ENCODE assay signal across 17 cellular contexts in genomic region chr1:229434005-229434640, GRCh38. TPM values are rescaled to one million over a fixed set of nuclear protein-coding genes. Genes with fewer than 3 reads are reported as not detected.
A peak's percentile ranks its signal among the peaks of the same experiment; 100 is the strongest.
DNase-seq lines count a peak whose midpoint lies in the region; ATAC-seq and TF ChIP-seq lines count a peak whose summit lies in the region.
"Had no signal": no experiment of that assay in that cellular context is flagged by ENCODE, and none has a peak within 500 bp of the region (broad histone marks: within the 10 kb centered on the region; RNA-seq: fewer than 3 reads in every experiment).

ACTA1 (minus strand) TSS chr1:229434094; CDS start chr1:229433115, 979 bp downstream.

- no peaks in the 10 kb centered on the region; the same call in none of the 2 replicates for H3K36me3 ChIP-seq in IMR-90 (ENCODE audit: control insufficient read depth, insufficient read depth, low read length)
- H3K36me3 ChIP-seq in skeletal muscle tissue (ENCODE audit: control insufficient read depth in 3 of 3, insufficient read depth in 3 of 3, low read length in 3 of 3), result peaks cover 16 to 28% (median 23%) of the 10 kb centered on the region in 3 donors
- no peaks in the 10 kb centered on the region for H3K36me3 ChIP-seq in OCI-LY7 (ENCODE audit: insufficient read depth, low read length)
- H3K36me3 ChIP-seq: pancreas had no signal

- BruUV-seq in IMR-90 (replicated peaks; lab: Mats Ljungman, UMichigan) (no TSS peak), OCI-LY7 (replicated peaks; lab: Mats Ljungman, UMichigan) (no TSS peak)

- CTCF ChIA-PET in IMR-90 (lab: Yijun Ruan, JAX), result no interaction called here
- CTCF ChIA-PET in OCI-LY7 (lab: Charles Lee; ENCODE audit: unreplicated experiment), result no interaction called here

- peaks cover 33% of the 10 kb centered on the region for H3K27me3 Mint-ChIP-seq in endothelial cell (ENCODE audit: unreplicated experiment)

- no peak within 1 kb of the TSS for H2BK5ac ChIP-seq in IMR-90 (ENCODE audit: low read depth, low read length, poor library complexity, severe bottlenecking)

- H3K4me3 Mint-ChIP-seq in endothelial cell (ENCODE audit: unreplicated experiment), result peak within 1 kb of the TSS; percentile 37
- H3K4me3 Mint-ChIP-seq: T-helper 1 cell treated with Interleukin-12 subunit alpha and Interleukin-12 subunit beta and Interleukin-4 antibody, amounts not matched to agents 30 μg/mL and 1 μg/mL, for 36 hours had no signal

- dilution Hi-C loops in IMR-90 (cut with HindIII; ENCODE audit: low sequenced_read_pairs, unreplicated experiment), result no loop called here

- no peak for TF ChIP-seq RAD21 in IMR-90 (IDR thresholded peaks at IDR 0.05; ENCODE audit: low read length)

- H3K79me1 ChIP-seq in IMR-90 (ENCODE audit: low read depth in 1 of 2, low read length in 2 of 2), result no peaks in the 10 kb centered on the region

- intact Hi-C loops in IMR-90 (cut with micrococcal nuclease), result no loop called here
- intact Hi-C loops in OCI-LY7 (cut with micrococcal nuclease; ENCODE audit: unreplicated experiment), result no loop called here

- H2AFZ ChIP-seq in IMR-90 (replicated peaks; ENCODE audit: low read length, poor library complexity) (peak within 1 kb of the TSS; percentile 23), OCI-LY7 (ENCODE audit: low read length) (no peak within 1 kb of the TSS)

- H3K27ac ChIP-seq in IMR-90 (ENCODE audit: insufficient read depth, low read length), result no peak within 1 kb of the TSS
- H3K27ac ChIP-seq in skeletal muscle tissue (ENCODE audit: low read depth, low read length), result peak within 1 kb of the TSS; percentile 100
- H3K27ac ChIP-seq in OCI-LY7 (ENCODE audit: low read depth, low read length, poor library complexity, severe bottlenecking), result no peak within 1 kb of the TSS
- H3K27ac ChIP-seq: pancreas had no signal

- no peak within 1 kb of the TSS for H3K4ac ChIP-seq in IMR-90 (ENCODE audit: low read depth, low read length)

- no peak for DNase-seq in IMR-90
- DNase-seq in endothelial cell (ENCODE audit: low spot score), result peak; percentile 43
- DNase-seq in left kidney (ENCODE audit: low read depth, low spot score), result peak; percentile 54
- DNase-seq in DMS153 treated with DMSO at 0.1 percent for 48 hours (lab: John Stamatoyannopoulos, UW; ENCODE audit: unreplicated experiment), result no peak
- no peak for DNase-seq in DMS 273 treated with DMSO at 0.1 percent for 48 hours (lab: John Stamatoyannopoulos, UW)
- no peak for DNase-seq in OCI-LY7 (ENCODE audit: low spot score)
- no peak for DNase-seq in midbrain (lab: John Stamatoyannopoulos, UW)
- DNase-seq: activated CD4-positive, alpha-beta T cell treated with anti-CD3 and anti-CD28 coated beads, Interleukin-2, amount 50 U/mL, for 48 hours; activated gamma-delta T cell treated with Interleukin-2 at 50 U/mL for 16 hours; CD4-positive, CD25-positive, alpha-beta regulatory T cell; left colon; PC-3 had no signal

- H2BK20ac ChIP-seq in IMR-90 (ENCODE audit: low read depth, low read length), result no peak within 1 kb of the TSS

- TF ChIP-seq POLR2A in IMR-90 (IDR thresholded peaks at IDR 0.05; ENCODE audit: low read depth, low read length), result no peak

- H4K5ac ChIP-seq in IMR-90 (ENCODE audit: low read depth, low read length), result no peak within 1 kb of the TSS

- H4K8ac ChIP-seq in IMR-90 (ENCODE audit: low read depth in 2 of 2, low read length in 2 of 2), result no peak within 1 kb of the TSS

- peaks cover 23% of the 10 kb centered on the region for H3K4me1 Mint-ChIP-seq in endothelial cell (ENCODE audit: unreplicated experiment)

- H3K36me3 Mint-ChIP-seq in endothelial cell (ENCODE audit: low read depth, unreplicated experiment), result peaks cover 5% of the 10 kb centered on the region

- TF ChIP-seq CTCF in IMR-90 (conservative IDR thresholded peaks at IDR 0.05; ENCODE audit: low read depth, low read length) (no peak), endothelial cell (IDR thresholded peaks at IDR 0.05; ENCODE audit: unreplicated experiment) (no peak), OCI-LY7 (conservative IDR thresholded peaks at IDR 0.05; ENCODE audit: low read length) (no peak)

- no peak within 1 kb of the TSS for H4K91ac ChIP-seq in IMR-90 (ENCODE audit: insufficient read depth, low read depth, low read length)

- H3K27me3 ChIP-seq in IMR-90 (ENCODE audit: control insufficient read depth, insufficient read depth, low read length) (peaks cover 50% of the 10 kb centered on the region), skeletal muscle tissue (ENCODE audit: control insufficient read depth in 3 of 3, insufficient read depth in 3 of 3, low read length in 3 of 3) (peaks cover 22 to 49% (median 26%) of the 10 kb centered on the region in 3 donors)

- no peaks in the 10 kb centered on the region for H3K79me2 ChIP-seq in OCI-LY7 (ENCODE audit: insufficient read depth, low read depth, low read length)

- no peak within 1 kb of the TSS; the same call in 1 of the 2 replicates for H3K4me2 ChIP-seq in IMR-90 (ENCODE audit: low read depth, low read length)
- H3K4me2 ChIP-seq in OCI-LY7 (ENCODE audit: low read length), result no peak within 1 kb of the TSS

- H3K9me2 ChIP-seq in OCI-LY7 (ENCODE audit: insufficient read depth, low read length), result no peaks in the 10 kb centered on the region

- H2AK9ac ChIP-seq in IMR-90 (replicated peaks; ENCODE audit: low read depth, low read length, poor library complexity), result no peak within 1 kb of the TSS

- H2BK15ac ChIP-seq in IMR-90 (ENCODE audit: low read depth, low read length), result no peak within 1 kb of the TSS

- H4K20me1 ChIP-seq in IMR-90 (ENCODE audit: insufficient read depth, low read length), result no peaks in the 10 kb centered on the region; the same call in 1 of the 2 replicates
- no peaks in the 10 kb centered on the region for H4K20me1 ChIP-seq in OCI-LY7 (ENCODE audit: insufficient read depth, low read length)

- WGBS in IMR-90 (ENCODE audit: extremely low coverage in 2 of 2, insufficient read length in 1 of 2), 2 experiments, result 2% methylated on average over 8 of the region's 51 CpGs; no CpG with 5 or more reads in 1 of the 2 experiments

- H3K4me1 ChIP-seq in IMR-90 (ENCODE audit: control insufficient read depth, insufficient read depth, low read length) (no peaks in the 10 kb centered on the region; the same call in 1 of the 2 replicates), skeletal muscle tissue (ENCODE audit: control insufficient read depth in 3 of 3, insufficient read depth in 3 of 3, low read length in 3 of 3) (peaks cover 16 to 48% (median 18%) of the 10 kb centered on the region in 3 donors), OCI-LY7 (ENCODE audit: insufficient read depth, low read length, poor library complexity, severe bottlenecking) (peaks cover 4% of the 10 kb centered on the region)

- H3K9ac ChIP-seq in IMR-90 (ENCODE audit: low read depth, low read length) (no peak within 1 kb of the TSS), skeletal muscle tissue (ENCODE audit: low read depth in 1 of 3, low read length in 3 of 3) (peak within 1 kb of the TSS; percentile 95 to 100 (median 99))

- no peaks in the 10 kb centered on the region for H3K9me1 ChIP-seq in IMR-90 (ENCODE audit: insufficient read depth, low read length)

- POLR2A ChIA-PET in IMR-90 (lab: Charles Lee; ENCODE audit: unreplicated experiment) (no interaction called here), OCI-LY7 (lab: Charles Lee) (no interaction called here)

- H3K9me3 ChIP-seq in IMR-90 (ENCODE audit: control insufficient read depth, insufficient read depth, low read length) (peaks cover 8% of the 10 kb centered on the region), skeletal muscle tissue (ENCODE audit: control insufficient read depth in 3 of 3, low read length in 3 of 3) (no peaks in the 10 kb centered on the region), OCI-LY7 (ENCODE audit: low read length) (no peaks in the 10 kb centered on the region)
- H3K9me3 ChIP-seq: pancreas had no signal

- no peak within 1 kb of the TSS for H2AK5ac ChIP-seq in IMR-90 (ENCODE audit: low read depth, low read length)

- no peak within 1 kb of the TSS for H2BK120ac ChIP-seq in IMR-90 (ENCODE audit: low read depth, low read length)

- no peak within 1 kb of the TSS for H3K56ac ChIP-seq in IMR-90 (ENCODE audit: extremely low read depth, insufficient read depth, low read length)

- H3K27ac Mint-ChIP-seq in endothelial cell (ENCODE audit: unreplicated experiment), result no peak within 1 kb of the TSS
- H3K27ac Mint-ChIP-seq: T-helper 1 cell treated with Interleukin-12 subunit alpha and Interleukin-12 subunit beta and Interleukin-4 antibody, amounts not matched to agents 30 μg/mL and 1 μg/mL, for 36 hours had no signal

- no peak within 1 kb of the TSS; the same call in 1 of the 2 replicates for H3K23ac ChIP-seq in IMR-90 (ENCODE audit: low read depth, low read length)

- in situ Hi-C loops in IMR-90 (cut with MboI; ENCODE audit: low sequenced_read_pairs), result no loop called here

- no peaks in the 10 kb centered on the region for H3K9me3 Mint-ChIP-seq in endothelial cell (ENCODE audit: unreplicated experiment)
- H3K9me3 Mint-ChIP-seq: T-helper 1 cell treated with Interleukin-12 subunit alpha and Interleukin-12 subunit beta and Interleukin-4 antibody, amounts not matched to agents 30 μg/mL and 1 μg/mL, for 36 hours had no signal

- no peak within 1 kb of the TSS for H3K4me3 ChIP-seq in IMR-90 (ENCODE audit: insufficient read depth, low read depth, low read length)
- H3K4me3 ChIP-seq in skeletal muscle tissue (ENCODE audit: low read length in 3 of 3), result peak within 1 kb of the TSS; percentile 92 to 100 (median 94)
- H3K4me3 ChIP-seq in OCI-LY7 (ENCODE audit: low read depth, low read length, poor library complexity, severe bottlenecking), result no peak within 1 kb of the TSS
- H3K4me3 ChIP-seq: pancreas had no signal

- H3K14ac ChIP-seq in IMR-90 (replicated peaks; ENCODE audit: low read depth, low read length), result no peak within 1 kb of the TSS

- no peak within 1 kb of the TSS for H3K18ac ChIP-seq in IMR-90 (ENCODE audit: low read depth, low read length)

- no peak for ATAC-seq in IMR-90 (ENCODE audit: low read depth)
- ATAC-seq: left colon had no signal

TF ChIP-seq in IMR-90, 13 proteins besides CTCF, POLR2A, EP300 and RAD21 (continues in another document):
- TF ChIP-seq USF2 (IDR thresholded peaks at IDR 0.05; ENCODE audit: low read depth, low read length), result no peak

RNA-seq across cellular contexts. Expression of gene ACTA1, which starts in this region (rescaled TPM):
- total RNA-seq in IMR-90 (2012; rRNA removed), result not detected in 2 replicates
- polyA plus RNA-seq in IMR-90 (2012; rRNA removed), result not detected in 2 replicates
- polyA plus RNA-seq in IMR-90 (2012; cell fraction: cytosol; rRNA removed), result not detected in 2 replicates
- polyA plus RNA-seq in IMR-90 (2012; cell fraction: nucleus; rRNA removed; ENCODE audit: low replicate concordance), result 0.78 and 1.9 TPM in 2 replicates
- total RNA-seq in endothelial cell (ENCODE audit: unreplicated experiment), result 1.5 TPM
- total RNA-seq in skeletal muscle tissue, result 2,324 TPM
- not detected in 2 replicates for total RNA-seq in OCI-LY7 (2014; rRNA removed; shearing (Covaris generic))
- total RNA-seq in OCI-LY7 (2022), result not detected in 2 replicates
- total RNA-seq: CD4-positive, CD25-positive, alpha-beta regulatory T cell; left colon; MCF 10A; subcutaneous adipose tissue had no signal
- polyA plus RNA-seq: CD4-positive, CD25-positive, alpha-beta regulatory T cell had no signal

Comparison
In these comparisons a context has a peak if more than half of its experiments do, and no peak if none do; other contexts are left out.
1. RNA of gene ACTA1 (total RNA-seq): 2,324 TPM in skeletal muscle tissue (single experiment); 1.5 TPM in endothelial cell (single experiment), not detected in IMR-90 and not detected in OCI-LY7; every median in the first group is over 100 times any median in the second.
2. DNase-seq: peak in endothelial cell (single experiment) and left kidney (single experiment); none in IMR-90 (single experiment), DMS153 treated with DMSO at 0.1 percent for 48 hours (single experiment), DMS 273 treated with DMSO at 0.1 percent for 48 hours (single experiment), OCI-LY7 (single experiment) and midbrain (single experiment).
3. H3K4me3 ChIP-seq: peak in skeletal muscle tissue (3 of 3); none in IMR-90 (single experiment) and OCI-LY7 (single experiment).